In the genomic region with DNA sequence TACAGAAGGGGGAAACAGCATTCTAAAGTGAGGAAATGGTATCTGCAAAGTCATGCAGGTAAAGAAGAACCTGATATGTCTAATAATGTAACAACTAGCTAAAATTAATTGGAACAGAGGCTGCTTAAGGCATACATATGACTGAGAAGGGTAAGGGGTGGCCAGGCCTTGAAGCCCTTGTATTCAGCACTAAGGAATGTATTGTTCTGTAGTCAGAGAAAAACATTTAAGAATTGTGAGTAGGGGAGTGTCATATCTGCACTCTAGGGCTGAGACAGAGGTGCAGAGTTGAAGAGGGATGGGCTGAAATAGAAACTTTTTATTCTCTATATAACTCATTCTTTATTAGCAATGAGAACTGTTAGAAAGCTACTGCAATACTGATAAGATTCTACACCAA, we compare ENCODE assay signal across 17 cellular contexts.
DNase-seq lines count a peak whose midpoint lies in the region; ATAC-seq and TF ChIP-seq lines count a peak whose summit lies in the region.
"Had no signal": no experiment of that assay in that cellular context is flagged by ENCODE, and none has a peak within 500 bp of the region (broad histone marks: within the 10 kb centered on the region; RNA-seq: fewer than 3 reads in every experiment).

No MANE protein-coding gene starts in this region.

- H3K9me3 Mint-ChIP-seq in type B pancreatic cell = no peaks in the 10 kb centered on the region
- H3K9me3 Mint-ChIP-seq: CD8-positive, alpha-beta T cell; HFFc6 had no signal

- no peak overlapping the region for H2AFZ ChIP-seq in Karpas-422 (ENCODE audit: low read length)

- peak overlapping the region; percentile 24 for H3K27ac Mint-ChIP-seq in type B pancreatic cell
- H3K27ac Mint-ChIP-seq: B cell; CD4-positive, CD25-positive, alpha-beta regulatory T cell; CD8-positive, alpha-beta T cell; HFFc6 had no signal

- TF ChIP-seq CTCF in epithelial cell of esophagus (IDR thresholded peaks at IDR 0.05; ENCODE audit: insufficient read depth, low read depth, low read length, missing control alignments) = no peak
- no peak for TF ChIP-seq CTCF in type B pancreatic cell (conservative IDR thresholded peaks at IDR 0.05)
- no peak for TF ChIP-seq CTCF in tibial artery (IDR thresholded peaks at IDR 0.05)
- no peak for TF ChIP-seq CTCF in gastroesophageal sphincter (IDR thresholded peaks at IDR 0.05)

- H3K36me3 ChIP-seq in SJSA1 = no peaks in the 10 kb centered on the region
- no peaks in the 10 kb centered on the region for H3K36me3 ChIP-seq in tibial artery
- H3K36me3 ChIP-seq in Karpas-422 (ENCODE audit: insufficient read depth, low read length) = no peaks in the 10 kb centered on the region
- no peaks in the 10 kb centered on the region for H3K36me3 ChIP-seq in gastroesophageal sphincter
- H3K36me3 ChIP-seq: BLaER1, HAP-1 had no signal

- H3K27ac ChIP-seq in SJSA1 = peak overlapping the region; percentile 36
- H3K27ac ChIP-seq in tibial artery = no peak overlapping the region
- H3K27ac ChIP-seq in Karpas-422 (ENCODE audit: low read length) = no peak overlapping the region
- H3K27ac ChIP-seq in gastroesophageal sphincter = no peak overlapping the region
- H3K27ac ChIP-seq: BLaER1, C4-2B had no signal

- no peaks in the 10 kb centered on the region for H4K20me1 ChIP-seq in Karpas-422 (ENCODE audit: insufficient read depth, low read depth, low read length)
- H4K20me1 ChIP-seq: BLaER1 had no signal

- H3K27me3 ChIP-seq in SJSA1 (replicated peaks) (no peaks in the 10 kb centered on the region), tibial artery (no peaks in the 10 kb centered on the region), Karpas-422 (ENCODE audit: low read length) (no peaks in the 10 kb centered on the region), gastroesophageal sphincter (no peaks in the 10 kb centered on the region)
- H3K27me3 ChIP-seq: BLaER1 had no signal

- no peak overlapping the region for H3K4me3 Mint-ChIP-seq in type B pancreatic cell
- H3K4me3 Mint-ChIP-seq: B cell; CD4-positive, CD25-positive, alpha-beta regulatory T cell; CD8-positive, alpha-beta T cell; HFFc6 had no signal

- H3K4me1 Mint-ChIP-seq in type B pancreatic cell (ENCODE audit: unreplicated experiment) = no peaks in the 10 kb centered on the region
- H3K4me1 Mint-ChIP-seq: B cell; CD4-positive, CD25-positive, alpha-beta regulatory T cell had no signal

- DNase-seq in SJSA1 (ENCODE audit: low read depth in 1 of 2, low spot score in 2 of 2) = peak in 1 of 2 experiments; percentile 37
- peak; percentile 18 for DNase-seq in epithelial cell of esophagus (ENCODE audit: low read depth)
- DNase-seq in type B pancreatic cell (ENCODE audit: extremely low spot score, unreplicated experiment) = no peak
- DNase-seq in tibial artery = no peak
- DNase-seq in Karpas-422 = no peak
- DNase-seq: Caco-2; CD4-positive, CD25-positive, alpha-beta regulatory T cell; CD8-positive, alpha-beta T cell; DMS153; DND-41; GOT3; HFFc6 had no signal

- H3K4me2 ChIP-seq in Karpas-422 (ENCODE audit: low read depth, low read length, poor library complexity, severe bottlenecking) = no peak overlapping the region
- H3K4me2 ChIP-seq: BLaER1 had no signal

- TF ChIP-seq EP300 in gastroesophageal sphincter (IDR thresholded peaks at IDR 0.05) = no peak

- no peak for ATAC-seq in gastroesophageal sphincter
- ATAC-seq: CD8-positive, alpha-beta T cell had no signal

- H3K9me2 ChIP-seq in Karpas-422 (replicated peaks; ENCODE audit: insufficient read depth, low read length) = no peaks in the 10 kb centered on the region

- no peaks in the 10 kb centered on the region for H3K36me3 Mint-ChIP-seq in type B pancreatic cell
- H3K36me3 Mint-ChIP-seq: CD4-positive, CD25-positive, alpha-beta regulatory T cell; CD8-positive, alpha-beta T cell had no signal

- TF ChIP-seq POLR2A in gastroesophageal sphincter (IDR thresholded peaks at IDR 0.05) = no peak

- H3K4me3 ChIP-seq in SJSA1 (no peak overlapping the region), epithelial cell of esophagus (ENCODE audit: low read length) (no peak overlapping the region), tibial artery (no peak overlapping the region), Karpas-422 (ENCODE audit: low read length) (no peak overlapping the region), gastroesophageal sphincter (no peak overlapping the region)
- H3K4me3 ChIP-seq: BLaER1, HAP-1 had no signal

- H3K4me1 ChIP-seq in SJSA1 (replicated peaks) (peaks cover 25% of the 10 kb centered on the region), tibial artery (no peaks in the 10 kb centered on the region), Karpas-422 (ENCODE audit: low read length) (no peaks in the 10 kb centered on the region), gastroesophageal sphincter (no peaks in the 10 kb centered on the region)
- H3K4me1 ChIP-seq: BLaER1, Caco-2, HAP-1 had no signal

- H3K27me3 Mint-ChIP-seq in type B pancreatic cell = no peaks in the 10 kb centered on the region

- no peak overlapping the region for H3K9ac ChIP-seq in Karpas-422 (ENCODE audit: low read length)
- H3K9ac ChIP-seq: BLaER1 had no signal

- H3K79me2 ChIP-seq in Karpas-422 (ENCODE audit: low read length) = no peaks in the 10 kb centered on the region

- intact Hi-C loops in tibial artery (cut with DNase I; ENCODE audit: low total_unique reads) = no loop called here

- H3K9me3 ChIP-seq in SJSA1 (replicated peaks) (no peaks in the 10 kb centered on the region), tibial artery (no peaks in the 10 kb centered on the region), Karpas-422 (ENCODE audit: low read length) (no peaks in the 10 kb centered on the region), gastroesophageal sphincter (peaks cover 0 to 7% (median 0%) of the 10 kb centered on the region in 3 donors)
- H3K9me3 ChIP-seq: BLaER1, Caco-2, HAP-1 had no signal
